10 cellular contexts compared by ENCODE assay signal in the genomic region with DNA sequence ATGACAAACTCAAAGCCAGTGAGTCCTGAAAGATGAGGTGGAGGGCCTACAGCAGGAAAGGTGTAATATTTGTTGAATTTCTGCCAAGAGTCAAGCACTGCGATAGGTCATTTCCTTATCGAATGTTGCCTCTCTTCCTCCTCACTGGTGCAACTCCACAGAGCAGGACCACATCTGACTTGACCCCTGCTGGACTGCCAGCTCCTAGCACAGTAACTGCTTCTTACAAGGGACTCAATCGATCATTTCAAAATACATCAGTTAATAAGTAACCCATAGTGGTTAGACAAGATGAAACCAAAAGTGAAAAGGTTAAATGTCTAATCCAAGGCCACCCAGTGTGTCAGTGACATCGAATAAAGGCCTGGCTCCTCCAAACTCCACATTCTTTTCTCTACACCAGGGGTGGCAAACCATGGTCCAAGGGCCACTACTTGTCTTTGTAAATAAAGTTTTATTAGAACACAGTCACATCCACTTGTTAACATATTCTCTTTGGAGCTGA.
DNase-seq lines count a peak whose midpoint lies in the region; ATAC-seq, FAIRE-seq and TF ChIP-seq lines count a peak whose summit lies in the region.
"Had no signal": no experiment of that assay in that cellular context is flagged by ENCODE, and none has a peak within 500 bp of the region (broad histone marks: within the 10 kb centered on the region; RNA-seq: fewer than 3 reads in every experiment).

No MANE protein-coding gene starts in this region.

- H3K27ac ChIP-seq in GM12878 (ENCODE audit: control insufficient read depth, insufficient read depth), result no peak overlapping the region
- no peak overlapping the region for H3K27ac ChIP-seq in right cardiac atrium (ENCODE audit: low read length)
- H3K27ac ChIP-seq: C4-2B had no signal

- TF ChIP-seq POLR2A in GM12878 (IDR thresholded peaks at IDR 0.05; ENCODE audit: low read depth, low read length), result no peak

- H3K9ac ChIP-seq in GM12878 (ENCODE audit: control insufficient read depth, insufficient read depth, low read length), result no peak overlapping the region

- peak in 1 of 2 experiments; percentile 21 for TF ChIP-seq CTCF in Caco-2 (IDR thresholded peaks at IDR 0.05; ENCODE audit: insufficient read depth in 1 of 2, low read depth in 1 of 2, low read length in 1 of 2, severe bottlenecking in 1 of 2, unreplicated experiment in 1 of 2)
- TF ChIP-seq CTCF in GM12878 (IDR thresholded peaks at IDR 0.05 in 2 of 3, conservative IDR thresholded peaks at IDR 0.05 in 1 of 3; ENCODE audit: control insufficient read depth in 2 of 3, extremely low read depth in 1 of 3, insufficient read depth in 1 of 3, low read depth in 3 of 3, low read length in 3 of 3), result peak in 2 of 3 experiments; percentile 10 to 20; a peak in 2 of 6 replicates
- TF ChIP-seq CTCF in glutamatergic neuron (IDR thresholded peaks at IDR 0.05; ENCODE audit: partially characterized antibody, unreplicated experiment), result no peak

- intact Hi-C loops in Caco-2 (cut with micrococcal nuclease; ENCODE audit: unreplicated experiment), result loop anchor here (10.0 kb wide), 1 partner anchor 517 kb away; no protein-coding TSS in a partner anchor
- intact Hi-C loops in GM12878 (cut with micrococcal nuclease; ENCODE audit: unreplicated experiment), result no loop called here
- intact Hi-C loops in activated T-helper 2 cell treated with anti-CD3 and anti-CD28 coated beads, Interferon-gamma antibody, Interleukin-2, Interleukin-4, amounts not matched to agents 10 μg/mL and 5 μg/mL and 100 μg/mL, durations not matched to agents 14 hours and 24 hours and 36 hours (cut with micrococcal nuclease), result no loop called here
- intact Hi-C loops in right cardiac atrium (cut with DNase I), result no loop called here

- H3K36me3 Mint-ChIP-seq in Caco-2 (ENCODE audit: insufficient read depth, unreplicated experiment), result no peaks in the 10 kb centered on the region
- no peaks in the 10 kb centered on the region for H3K36me3 Mint-ChIP-seq in activated T-helper 2 cell treated with anti-CD3 and anti-CD28 coated beads, Interferon-gamma antibody, Interleukin-2, Interleukin-4, amounts not matched to agents 10 μg/mL and 5 μg/mL and 100 μg/mL, durations not matched to agents 14 hours and 24 hours and 36 hours (ENCODE audit: low read depth)
- peaks cover 11% of the 10 kb centered on the region for H3K36me3 Mint-ChIP-seq in glutamatergic neuron (ENCODE audit: unreplicated experiment)

- H3K9me3 ChIP-seq in Caco-2 (no peaks in the 10 kb centered on the region), GM12878 (replicated peaks; ENCODE audit: control insufficient read depth, insufficient read depth, low read length) (no peaks in the 10 kb centered on the region), right cardiac atrium (ENCODE audit: control insufficient read depth, low read length) (no peaks in the 10 kb centered on the region)

- H3K4me2 ChIP-seq in GM12878 (ENCODE audit: control insufficient read depth, insufficient read depth), result peak overlapping the region; percentile 55

- peaks cover 3% of the 10 kb centered on the region for H3K27me3 Mint-ChIP-seq in Caco-2 (ENCODE audit: insufficient read depth, unreplicated experiment)
- H3K27me3 Mint-ChIP-seq in activated T-helper 2 cell treated with anti-CD3 and anti-CD28 coated beads, Interferon-gamma antibody, Interleukin-2, Interleukin-4, amounts not matched to agents 10 μg/mL and 5 μg/mL and 100 μg/mL, durations not matched to agents 14 hours and 24 hours and 36 hours (ENCODE audit: low read depth), result no peaks in the 10 kb centered on the region
- H3K27me3 Mint-ChIP-seq in glutamatergic neuron (ENCODE audit: unreplicated experiment), result peaks cover 2% of the 10 kb centered on the region

- no peak for TF ChIP-seq RAD21 in GM12878 (IDR thresholded peaks at IDR 0.05; ENCODE audit: insufficient read depth, low read depth, low read length)

- in situ Hi-C loops in GM12878 (cut with MboI), result no loop called here

- BruUV-seq in Caco-2 (replicated peaks; lab: Mats Ljungman, UMichigan) (no TSS peak), GM12878 (replicated peaks; lab: Mats Ljungman, UMichigan) (no TSS peak)

- peaks cover 1% of the 10 kb centered on the region; the same call in 1 of the 2 replicates for H3K79me2 ChIP-seq in GM12878 (ENCODE audit: control insufficient read depth, insufficient read depth, low read length)

- peak; percentile 51 to 65 for DNase-seq in Caco-2
- DNase-seq in GM12878 (ENCODE audit: low read depth, low spot score), result peak; percentile 56
- DNase-seq in NCI-H82 (lab: John Stamatoyannopoulos, UW), result no peak
- DNase-seq in activated T-helper 2 cell treated with anti-CD3 and anti-CD28 coated beads, Interferon-gamma antibody, Interleukin-2, Interleukin-4, amounts not matched to agents 10 μg/mL and 5 μg/mL and 100 μg/mL, durations not matched to agents 14 hours and 24 hours and 36 hours (ENCODE audit: low spot score), result no peak
- no peak for DNase-seq in right cardiac atrium
- DNase-seq in glutamatergic neuron, result no peak
- DNase-seq: stimulated activated CD4-positive, alpha-beta T cell treated with anti-CD3 and anti-CD28 coated beads, Interleukin-4, amount 100 ng/mL, for 24 hours had no signal

- H3K27me3 ChIP-seq in Caco-2 (replicated peaks; ENCODE audit: control insufficient read depth, insufficient read depth, low read length), result no peaks in the 10 kb centered on the region; the same call in 1 of the 2 replicates
- no peaks in the 10 kb centered on the region for H3K27me3 ChIP-seq in GM12878 (replicated peaks in 1 of 2; ENCODE audit: control insufficient read depth in 2 of 2, insufficient read depth in 2 of 2, low read length in 1 of 2)
- no peaks in the 10 kb centered on the region for H3K27me3 ChIP-seq in right cardiac atrium (ENCODE audit: control insufficient read depth, insufficient read depth)

- H4K20me1 ChIP-seq in GM12878 (ENCODE audit: control insufficient read depth, insufficient read depth), result no peaks in the 10 kb centered on the region

- peak overlapping the region; percentile 58 for H2AFZ ChIP-seq in GM12878 (ENCODE audit: control insufficient read depth, low read depth, low read length)

- CTCF ChIA-PET in Caco-2 (lab: Charles Lee), result no interaction called here
- CTCF ChIA-PET in GM12878 (lab: Yijun Ruan, JAX), result no interaction called here

- SMC1A ChIA-PET in GM12878 (lab: Charles Lee; ENCODE audit: uncharacterized antibody, unreplicated experiment), result no interaction called here

- POLR2A ChIA-PET in Caco-2 (lab: Charles Lee), result no interaction called here
- POLR2A ChIA-PET in GM12878 (lab: Charles Lee), result no interaction called here

- ATAC-seq in GM19452 (IDR thresholded peaks at IDR 0.05; ENCODE audit: unreplicated experiment) (peak; percentile 97), HG03103 (IDR thresholded peaks at IDR 0.05; ENCODE audit: low read depth, unreplicated experiment) (peak; percentile 54), GM12878 (peak; percentile 97), right cardiac atrium (no peak)

- H3K4me3 Mint-ChIP-seq in Caco-2 (ENCODE audit: unreplicated experiment), result peak overlapping the region; percentile 17
- no peak overlapping the region for H3K4me3 Mint-ChIP-seq in activated T-helper 2 cell treated with anti-CD3 and anti-CD28 coated beads, Interferon-gamma antibody, Interleukin-2, Interleukin-4, amounts not matched to agents 10 μg/mL and 5 μg/mL and 100 μg/mL, durations not matched to agents 14 hours and 24 hours and 36 hours (ENCODE audit: low read depth)
- H3K4me3 Mint-ChIP-seq in glutamatergic neuron (ENCODE audit: unreplicated experiment), result no peak overlapping the region

- H3K27ac Mint-ChIP-seq in Caco-2 (ENCODE audit: unreplicated experiment), result no peak overlapping the region
- H3K27ac Mint-ChIP-seq in activated T-helper 2 cell treated with anti-CD3 and anti-CD28 coated beads, Interferon-gamma antibody, Interleukin-2, Interleukin-4, amounts not matched to agents 10 μg/mL and 5 μg/mL and 100 μg/mL, durations not matched to agents 14 hours and 24 hours and 36 hours, result no peak overlapping the region
- H3K27ac Mint-ChIP-seq in glutamatergic neuron (ENCODE audit: unreplicated experiment), result no peak overlapping the region

- peaks cover 18% of the 10 kb centered on the region for H3K4me1 ChIP-seq in Caco-2
- H3K4me1 ChIP-seq in GM12878 (ENCODE audit: control insufficient read depth, insufficient read depth, low read length), result peaks cover 3% of the 10 kb centered on the region
- H3K4me1 ChIP-seq in right cardiac atrium (ENCODE audit: control insufficient read depth, insufficient read depth, low read length), result peaks cover 4% of the 10 kb centered on the region

- peaks cover 1% of the 10 kb centered on the region; the same call in 1 of the 2 replicates for H3K36me3 ChIP-seq in Caco-2 (ENCODE audit: control insufficient read depth, insufficient read depth, low read length)
- H3K36me3 ChIP-seq in GM12878 (ENCODE audit: control insufficient read depth in 2 of 2, insufficient read depth in 2 of 2, low read length in 1 of 2), result peaks cover 2 to 3% of the 10 kb centered on the region in 2 experiments; a peak in 3 of 4 replicates

- no peak for TF ChIP-seq EP300 in GM12878 (IDR thresholded peaks at IDR 0.05; ENCODE audit: borderline replicate concordance in 1 of 2, control insufficient read depth in 1 of 2, low read depth in 2 of 2, low read length in 2 of 2)

- H3K9me3 Mint-ChIP-seq in Caco-2 (ENCODE audit: unreplicated experiment) (no peaks in the 10 kb centered on the region), glutamatergic neuron (ENCODE audit: unreplicated experiment) (peaks cover 5% of the 10 kb centered on the region)
- H3K9me3 Mint-ChIP-seq in activated T-helper 2 cell treated with anti-CD3 and anti-CD28 coated beads, Interferon-gamma antibody, Interleukin-2, Interleukin-4, amounts not matched to agents 10 μg/mL and 5 μg/mL and 100 μg/mL, durations not matched to agents 14 hours and 24 hours and 36 hours, result no peaks in the 10 kb centered on the region

- H3K4me1 Mint-ChIP-seq in Caco-2 (ENCODE audit: low read depth, unreplicated experiment) (peaks cover 12% of the 10 kb centered on the region), glutamatergic neuron (ENCODE audit: low read depth, unreplicated experiment) (peaks cover 13% of the 10 kb centered on the region)
- H3K4me1 Mint-ChIP-seq in activated T-helper 2 cell treated with anti-CD3 and anti-CD28 coated beads, Interferon-gamma antibody, Interleukin-2, Interleukin-4, amounts not matched to agents 10 μg/mL and 5 μg/mL and 100 μg/mL, durations not matched to agents 14 hours and 24 hours and 36 hours (ENCODE audit: low read depth), result peaks cover 9% of the 10 kb centered on the region

- WGBS in GM12878 (ENCODE audit: insufficient coverage, insufficient replicate concordance, low lambda C conversion rate, missing lambda C conversion rate), result 52% methylated on average over 4 of the region's 4 CpGs
- 71% methylated on average over 4 of the region's 4 CpGs for WGBS in right cardiac atrium

- RAD21 ChIA-PET in GM12878 (lab: Charles Lee; ENCODE audit: unreplicated experiment), result no interaction called here

- FAIRE-seq in GM12878 (lab: Jason Lieb, UNC), result no peak

- H3K4me3 ChIP-seq in Caco-2 (ENCODE audit: low read depth, low read length) (no peak overlapping the region), GM12878 (no peak overlapping the region), right cardiac atrium (ENCODE audit: low read length) (no peak overlapping the region)

Comparison
In these comparisons a context has a peak if more than half of its experiments do, and no peak if none do; other contexts are left out.
1. DNase-seq: peak in Caco-2 (2 of 2) and GM12878 (single experiment); none in NCI-H82 (single experiment), activated T-helper 2 cell treated with anti-CD3 and anti-CD28 coated beads, Interferon-gamma antibody, Interleukin-2, Interleukin-4, amounts not matched to agents 10 μg/mL and 5 μg/mL and 100 μg/mL, durations not matched to agents 14 hours and 24 hours and 36 hours (single experiment), right cardiac atrium (0 of 3) and glutamatergic neuron (single experiment).
2. ATAC-seq: peak in GM19452 (single experiment), HG03103 (single experiment) and GM12878 (single experiment); none in right cardiac atrium (0 of 2).